1 cellular context compared by ENCODE assay signal in the genomic region with DNA sequence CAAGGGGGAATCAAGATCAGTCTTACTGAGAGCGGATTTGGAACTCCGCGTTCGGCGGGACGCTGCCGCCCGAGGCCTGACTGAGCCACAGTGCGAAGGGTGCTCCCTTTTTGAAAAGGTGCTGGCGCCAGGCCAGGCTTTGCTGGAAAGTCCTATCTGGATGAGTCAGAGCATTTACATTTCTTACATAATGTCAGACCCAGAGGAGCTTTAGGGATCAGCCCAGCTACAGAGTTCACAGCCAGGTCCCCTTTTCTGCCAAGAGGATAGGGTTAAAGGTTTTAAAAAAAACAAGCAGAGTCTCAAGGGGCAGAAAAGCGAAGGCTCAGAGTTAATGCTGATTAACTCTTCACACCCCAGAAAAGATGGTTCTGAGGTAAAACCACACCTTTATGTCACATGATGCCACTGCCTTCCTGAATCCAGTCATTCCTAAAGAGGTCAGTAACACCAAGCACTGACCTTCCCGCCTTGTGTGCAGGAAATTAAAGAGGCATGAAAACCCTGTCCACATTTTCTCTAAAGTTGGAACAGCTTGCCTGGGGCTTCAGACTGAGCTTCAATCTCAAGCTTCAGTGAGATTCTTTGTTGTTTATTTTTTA.
TF ChIP-seq lines count a peak whose summit lies in the region.

No MANE protein-coding gene starts in this region.

TF ChIP-seq in HepG2, 621 proteins besides CTCF, POLR2A, EP300 and RAD21 (continued from another document and continues in another):
- TF ChIP-seq, protein P1, sequence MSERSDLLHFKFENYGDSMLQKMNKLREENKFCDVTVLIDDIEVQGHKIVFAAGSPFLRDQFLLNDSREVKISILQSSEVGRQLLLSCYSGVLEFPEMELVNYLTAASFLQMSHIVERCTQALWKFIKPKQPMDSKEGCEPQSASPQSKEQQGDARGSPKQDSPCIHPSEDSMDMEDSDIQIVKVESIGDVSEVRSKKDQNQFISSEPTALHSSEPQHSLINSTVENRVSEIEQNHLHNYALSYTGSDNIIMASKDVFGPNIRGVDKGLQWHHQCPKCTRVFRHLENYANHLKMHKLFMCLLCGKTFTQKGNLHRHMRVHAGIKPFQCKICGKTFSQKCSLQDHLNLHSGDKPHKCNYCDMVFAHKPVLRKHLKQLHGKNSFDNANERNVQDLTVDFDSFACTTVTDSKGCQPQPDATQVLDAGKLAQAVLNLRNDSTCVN (CRISPR knock-in tag; IDR thresholded peaks at IDR 0.05; ENCODE audit: borderline replicate concordance), result peak; percentile 69
- no peak for TF ChIP-seq ATAD3A (CRISPR knock-in tag; IDR thresholded peaks at IDR 0.05)
- TF ChIP-seq HNF4G (IDR thresholded peaks at IDR 0.05; ENCODE audit: borderline replicate concordance, low read depth, low read length), result peak; percentile 19; the same call in 1 of the 2 replicates
- no peak for TF ChIP-seq HNF4G (CRISPR knock-in tag; IDR thresholded peaks at IDR 0.05; ENCODE audit: borderline replicate concordance, low read depth)
- no peak for TF ChIP-seq FOXK1 (CRISPR knock-in tag; IDR thresholded peaks at IDR 0.05; ENCODE audit: borderline replicate concordance, low read depth)
- TF ChIP-seq, protein P2, sequence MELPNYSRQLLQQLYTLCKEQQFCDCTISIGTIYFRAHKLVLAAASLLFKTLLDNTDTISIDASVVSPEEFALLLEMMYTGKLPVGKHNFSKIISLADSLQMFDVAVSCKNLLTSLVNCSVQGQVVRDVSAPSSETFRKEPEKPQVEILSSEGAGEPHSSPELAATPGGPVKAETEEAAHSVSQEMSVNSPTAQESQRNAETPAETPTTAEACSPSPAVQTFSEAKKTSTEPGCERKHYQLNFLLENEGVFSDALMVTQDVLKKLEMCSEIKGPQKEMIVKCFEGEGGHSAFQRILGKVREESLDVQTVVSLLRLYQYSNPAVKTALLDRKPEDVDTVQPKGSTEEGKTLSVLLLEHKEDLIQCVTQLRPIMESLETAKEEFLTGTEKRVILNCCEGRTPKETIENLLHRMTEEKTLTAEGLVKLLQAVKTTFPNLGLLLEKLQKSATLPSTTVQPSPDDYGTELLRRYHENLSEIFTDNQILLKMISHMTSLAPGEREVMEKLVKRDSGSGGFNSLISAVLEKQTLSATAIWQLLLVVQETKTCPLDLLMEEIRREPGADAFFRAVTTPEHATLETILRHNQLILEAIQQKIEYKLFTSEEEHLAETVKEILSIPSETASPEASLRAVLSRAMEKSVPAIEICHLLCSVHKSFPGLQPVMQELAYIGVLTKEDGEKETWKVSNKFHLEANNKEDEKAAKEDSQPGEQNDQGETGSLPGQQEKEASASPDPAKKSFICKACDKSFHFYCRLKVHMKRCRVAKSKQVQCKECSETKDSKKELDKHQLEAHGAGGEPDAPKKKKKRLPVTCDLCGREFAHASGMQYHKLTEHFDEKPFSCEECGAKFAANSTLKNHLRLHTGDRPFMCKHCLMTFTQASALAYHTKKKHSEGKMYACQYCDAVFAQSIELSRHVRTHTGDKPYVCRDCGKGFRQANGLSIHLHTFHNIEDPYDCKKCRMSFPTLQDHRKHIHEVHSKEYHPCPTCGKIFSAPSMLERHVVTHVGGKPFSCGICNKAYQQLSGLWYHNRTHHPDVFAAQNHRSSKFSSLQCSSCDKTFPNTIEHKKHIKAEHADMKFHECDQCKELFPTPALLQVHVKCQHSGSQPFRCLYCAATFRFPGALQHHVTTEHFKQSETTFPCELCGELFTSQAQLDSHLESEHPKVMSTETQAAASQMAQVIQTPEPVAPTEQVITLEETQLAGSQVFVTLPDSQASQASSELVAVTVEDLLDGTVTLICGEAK (IDR thresholded peaks at IDR 0.05), result no peak
- TF ChIP-seq, protein P2 (CRISPR knock-in tag; IDR thresholded peaks at IDR 0.05), result no peak
- 0 out of 2 replicates have a peak, but pooled peaks have one; percentile 42 for TF ChIP-seq ZNF564 (CRISPR knock-in tag; IDR thresholded peaks at IDR 0.05)
- TF ChIP-seq, protein P3, sequence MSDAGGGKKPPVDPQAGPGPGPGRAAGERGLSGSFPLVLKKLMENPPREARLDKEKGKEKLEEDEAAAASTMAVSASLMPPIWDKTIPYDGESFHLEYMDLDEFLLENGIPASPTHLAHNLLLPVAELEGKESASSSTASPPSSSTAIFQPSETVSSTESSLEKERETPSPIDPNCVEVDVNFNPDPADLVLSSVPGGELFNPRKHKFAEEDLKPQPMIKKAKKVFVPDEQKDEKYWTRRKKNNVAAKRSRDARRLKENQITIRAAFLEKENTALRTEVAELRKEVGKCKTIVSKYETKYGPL (CRISPR knock-in tag; IDR thresholded peaks at IDR 0.05), result peak; percentile 85
- TF ChIP-seq, protein P4, sequence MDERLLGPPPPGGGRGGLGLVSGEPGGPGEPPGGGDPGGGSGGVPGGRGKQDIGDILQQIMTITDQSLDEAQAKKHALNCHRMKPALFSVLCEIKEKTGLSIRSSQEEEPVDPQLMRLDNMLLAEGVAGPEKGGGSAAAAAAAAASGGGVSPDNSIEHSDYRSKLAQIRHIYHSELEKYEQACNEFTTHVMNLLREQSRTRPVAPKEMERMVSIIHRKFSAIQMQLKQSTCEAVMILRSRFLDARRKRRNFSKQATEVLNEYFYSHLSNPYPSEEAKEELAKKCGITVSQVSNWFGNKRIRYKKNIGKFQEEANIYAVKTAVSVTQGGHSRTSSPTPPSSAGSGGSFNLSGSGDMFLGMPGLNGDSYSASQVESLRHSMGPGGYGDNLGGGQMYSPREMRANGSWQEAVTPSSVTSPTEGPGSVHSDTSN (CRISPR knock-in tag; IDR thresholded peaks at IDR 0.05), result no peak
- TF ChIP-seq, protein P5, sequence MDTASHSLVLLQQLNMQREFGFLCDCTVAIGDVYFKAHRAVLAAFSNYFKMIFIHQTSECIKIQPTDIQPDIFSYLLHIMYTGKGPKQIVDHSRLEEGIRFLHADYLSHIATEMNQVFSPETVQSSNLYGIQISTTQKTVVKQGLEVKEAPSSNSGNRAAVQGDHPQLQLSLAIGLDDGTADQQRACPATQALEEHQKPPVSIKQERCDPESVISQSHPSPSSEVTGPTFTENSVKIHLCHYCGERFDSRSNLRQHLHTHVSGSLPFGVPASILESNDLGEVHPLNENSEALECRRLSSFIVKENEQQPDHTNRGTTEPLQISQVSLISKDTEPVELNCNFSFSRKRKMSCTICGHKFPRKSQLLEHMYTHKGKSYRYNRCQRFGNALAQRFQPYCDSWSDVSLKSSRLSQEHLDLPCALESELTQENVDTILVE (CRISPR knock-in tag; IDR thresholded peaks at IDR 0.05), result peak; percentile 67; the same call in 1 of the 2 replicates
- no peak for TF ChIP-seq CENPX (CRISPR knock-in tag; IDR thresholded peaks at IDR 0.05)
- TF ChIP-seq, protein P6, sequence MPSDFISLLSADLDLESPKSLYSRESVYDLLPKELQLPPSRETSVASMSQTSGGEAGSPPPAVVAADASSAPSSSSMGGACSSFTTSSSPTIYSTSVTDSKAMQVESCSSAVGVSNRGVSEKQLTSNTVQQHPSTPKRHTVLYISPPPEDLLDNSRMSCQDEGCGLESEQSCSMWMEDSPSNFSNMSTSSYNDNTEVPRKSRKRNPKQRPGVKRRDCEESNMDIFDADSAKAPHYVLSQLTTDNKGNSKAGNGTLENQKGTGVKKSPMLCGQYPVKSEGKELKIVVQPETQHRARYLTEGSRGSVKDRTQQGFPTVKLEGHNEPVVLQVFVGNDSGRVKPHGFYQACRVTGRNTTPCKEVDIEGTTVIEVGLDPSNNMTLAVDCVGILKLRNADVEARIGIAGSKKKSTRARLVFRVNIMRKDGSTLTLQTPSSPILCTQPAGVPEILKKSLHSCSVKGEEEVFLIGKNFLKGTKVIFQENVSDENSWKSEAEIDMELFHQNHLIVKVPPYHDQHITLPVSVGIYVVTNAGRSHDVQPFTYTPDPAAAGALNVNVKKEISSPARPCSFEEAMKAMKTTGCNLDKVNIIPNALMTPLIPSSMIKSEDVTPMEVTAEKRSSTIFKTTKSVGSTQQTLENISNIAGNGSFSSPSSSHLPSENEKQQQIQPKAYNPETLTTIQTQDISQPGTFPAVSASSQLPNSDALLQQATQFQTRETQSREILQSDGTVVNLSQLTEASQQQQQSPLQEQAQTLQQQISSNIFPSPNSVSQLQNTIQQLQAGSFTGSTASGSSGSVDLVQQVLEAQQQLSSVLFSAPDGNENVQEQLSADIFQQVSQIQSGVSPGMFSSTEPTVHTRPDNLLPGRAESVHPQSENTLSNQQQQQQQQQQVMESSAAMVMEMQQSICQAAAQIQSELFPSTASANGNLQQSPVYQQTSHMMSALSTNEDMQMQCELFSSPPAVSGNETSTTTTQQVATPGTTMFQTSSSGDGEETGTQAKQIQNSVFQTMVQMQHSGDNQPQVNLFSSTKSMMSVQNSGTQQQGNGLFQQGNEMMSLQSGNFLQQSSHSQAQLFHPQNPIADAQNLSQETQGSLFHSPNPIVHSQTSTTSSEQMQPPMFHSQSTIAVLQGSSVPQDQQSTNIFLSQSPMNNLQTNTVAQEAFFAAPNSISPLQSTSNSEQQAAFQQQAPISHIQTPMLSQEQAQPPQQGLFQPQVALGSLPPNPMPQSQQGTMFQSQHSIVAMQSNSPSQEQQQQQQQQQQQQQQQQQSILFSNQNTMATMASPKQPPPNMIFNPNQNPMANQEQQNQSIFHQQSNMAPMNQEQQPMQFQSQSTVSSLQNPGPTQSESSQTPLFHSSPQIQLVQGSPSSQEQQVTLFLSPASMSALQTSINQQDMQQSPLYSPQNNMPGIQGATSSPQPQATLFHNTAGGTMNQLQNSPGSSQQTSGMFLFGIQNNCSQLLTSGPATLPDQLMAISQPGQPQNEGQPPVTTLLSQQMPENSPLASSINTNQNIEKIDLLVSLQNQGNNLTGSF (CRISPR knock-in tag; IDR thresholded peaks at IDR 0.05), result no peak
- TF ChIP-seq MIER3 (CRISPR knock-in tag; IDR thresholded peaks at IDR 0.05; ENCODE audit: borderline replicate concordance), result peak; percentile 69; the same call in 1 of the 2 replicates
- TF ChIP-seq, protein P7, sequence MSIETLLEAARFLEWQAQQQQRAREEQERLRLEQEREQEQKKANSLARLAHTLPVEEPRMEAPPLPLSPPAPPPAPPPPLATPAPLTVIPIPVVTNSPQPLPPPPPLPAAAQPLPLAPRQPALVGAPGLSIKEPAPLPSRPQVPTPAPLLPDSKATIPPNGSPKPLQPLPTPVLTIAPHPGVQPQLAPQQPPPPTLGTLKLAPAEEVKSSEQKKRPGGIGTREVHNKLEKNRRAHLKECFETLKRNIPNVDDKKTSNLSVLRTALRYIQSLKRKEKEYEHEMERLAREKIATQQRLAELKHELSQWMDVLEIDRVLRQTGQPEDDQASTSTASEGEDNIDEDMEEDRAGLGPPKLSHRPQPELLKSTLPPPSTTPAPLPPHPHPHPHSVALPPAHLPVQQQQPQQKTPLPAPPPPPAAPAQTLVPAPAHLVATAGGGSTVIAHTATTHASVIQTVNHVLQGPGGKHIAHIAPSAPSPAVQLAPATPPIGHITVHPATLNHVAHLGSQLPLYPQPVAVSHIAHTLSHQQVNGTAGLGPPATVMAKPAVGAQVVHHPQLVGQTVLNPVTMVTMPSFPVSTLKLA (IDR thresholded peaks at IDR 0.05), result no peak
- TF ChIP-seq, protein P8, sequence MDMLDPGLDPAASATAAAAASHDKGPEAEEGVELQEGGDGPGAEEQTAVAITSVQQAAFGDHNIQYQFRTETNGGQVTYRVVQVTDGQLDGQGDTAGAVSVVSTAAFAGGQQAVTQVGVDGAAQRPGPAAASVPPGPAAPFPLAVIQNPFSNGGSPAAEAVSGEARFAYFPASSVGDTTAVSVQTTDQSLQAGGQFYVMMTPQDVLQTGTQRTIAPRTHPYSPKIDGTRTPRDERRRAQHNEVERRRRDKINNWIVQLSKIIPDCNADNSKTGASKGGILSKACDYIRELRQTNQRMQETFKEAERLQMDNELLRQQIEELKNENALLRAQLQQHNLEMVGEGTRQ (IDR thresholded peaks at IDR 0.05; ENCODE audit: low read depth, low read length), result no peak; the same call in 1 of the 2 replicates
- TF ChIP-seq, protein P8 (CRISPR knock-in tag; IDR thresholded peaks at IDR 0.05; ENCODE audit: borderline replicate concordance), result peak; percentile 71; the same call in 1 of the 2 replicates
- no peak for TF ChIP-seq ZNF33A (CRISPR knock-in tag; IDR thresholded peaks at IDR 0.05; ENCODE audit: borderline replicate concordance)
- TF ChIP-seq JUND (CRISPR knock-in tag; IDR thresholded peaks at IDR 0.05), result peak; percentile 91
